ENCODE assay signal across 14 cellular contexts in the genomic region with DNA sequence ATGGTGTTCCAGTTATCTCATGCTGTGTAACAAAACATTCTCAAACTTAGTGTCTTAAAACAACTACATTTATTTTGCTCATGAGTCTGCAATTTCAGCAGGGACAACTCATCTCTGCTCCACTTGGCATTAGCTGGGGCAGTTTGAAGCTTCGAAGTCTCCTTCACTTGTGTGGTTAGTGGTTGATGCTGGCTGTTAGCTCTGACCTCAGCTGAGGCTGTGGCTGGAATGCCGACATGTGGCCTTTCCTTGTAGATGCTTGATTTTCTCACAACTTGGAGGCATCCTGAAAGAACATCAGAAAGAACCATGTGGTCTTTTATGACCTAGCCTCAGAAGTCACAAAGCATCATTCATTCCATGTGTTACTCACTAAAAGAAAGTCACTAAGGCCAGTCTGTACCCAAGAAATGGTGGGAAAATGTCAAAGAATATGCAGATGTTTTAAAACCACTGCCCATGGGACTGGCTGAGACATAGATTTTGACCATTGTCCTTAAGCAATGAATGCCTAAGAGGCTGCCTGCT.
A peak's percentile ranks its signal among the peaks of the same experiment; 100 is the strongest.
DNase-seq lines count a peak whose midpoint lies in the region; ATAC-seq lines count a peak whose summit lies in the region.
"Had no signal": no experiment of that assay in that cellular context is flagged by ENCODE, and none has a peak within 500 bp of the region (broad histone marks: within the 10 kb centered on the region; RNA-seq: fewer than 3 reads in every experiment).

No MANE protein-coding gene starts in this region.

- H3K4me3 Mint-ChIP-seq in activated naive CD8-positive, alpha-beta T cell = no peak overlapping the region

- no peaks in the 10 kb centered on the region for H3K9me3 Mint-ChIP-seq in activated naive CD8-positive, alpha-beta T cell (ENCODE audit: low read depth)

- ATAC-seq in GM21825 (IDR thresholded peaks at IDR 0.05; ENCODE audit: unreplicated experiment) (no peak), GM21515 (IDR thresholded peaks at IDR 0.05; ENCODE audit: unreplicated experiment) (no peak), GM18861 (IDR thresholded peaks at IDR 0.05; ENCODE audit: unreplicated experiment) (no peak)

- DNase-seq in AG08395 (ENCODE audit: low spot score) = peak; percentile 82
- peak; percentile 34 for DNase-seq in GM03348 (ENCODE audit: low spot score)
- peak; percentile 87 for DNase-seq in foreskin melanocyte
- no peak for DNase-seq in activated gamma-delta T cell (lab: John Stamatoyannopoulos, UW)
- DNase-seq: activated CD4-positive, alpha-beta T cell treated with anti-CD3 and anti-CD28 coated beads, Interleukin-2, amount 50 U/mL, for 48 hours; NCI-H1092 treated with DMSO at 0.1 percent for 48 hours; NCI-H446 treated with DMSO at 0.1 percent for 48 hours; stimulated activated CD4-positive, alpha-beta T cell treated with anti-CD3 and anti-CD28 coated beads, Interleukin-2, amount 100 ng/mL, for 48 hours; stimulated activated naive CD4-positive, alpha-beta T cell; SW 1271 had no signal

- no peaks in the 10 kb centered on the region for H3K36me3 Mint-ChIP-seq in activated naive CD8-positive, alpha-beta T cell

- no peaks in the 10 kb centered on the region for H3K27me3 Mint-ChIP-seq in activated naive CD8-positive, alpha-beta T cell

- peaks cover 58% of the 10 kb centered on the region for H3K4me1 Mint-ChIP-seq in activated naive CD8-positive, alpha-beta T cell (ENCODE audit: low read depth)

- peak overlapping the region; percentile 70 for H3K27ac Mint-ChIP-seq in activated naive CD8-positive, alpha-beta T cell
